ENCODE assay signal across 1 cellular context in genomic region chr3:156455839-156456238, GRCh38.
TF ChIP-seq lines count a peak whose summit lies in the region.

No MANE protein-coding gene starts in this region.

TF ChIP-seq in K562, 482 proteins besides CTCF, POLR2A, EP300 and RAD21 (continued from another document and continues in another):
- TF ChIP-seq CEBPZ (IDR thresholded peaks at IDR 0.05; ENCODE audit: borderline replicate concordance, low read depth, low read length) (no peak), DDX20 (tag; IDR thresholded peaks at IDR 0.05; ENCODE audit: low read depth) (peak; percentile 81), MYC (IDR thresholded peaks at IDR 0.05; ENCODE audit: low read depth, low read length) (no peak), MYC (CRISPR knock-in tag; IDR thresholded peaks at IDR 0.05; ENCODE audit: borderline replicate concordance, low read depth) (no peak), RAD51 (IDR thresholded peaks at IDR 0.05; ENCODE audit: borderline replicate concordance, low read depth) (peak; percentile 90), CXXC5 (CRISPR knock-in tag; IDR thresholded peaks at IDR 0.05) (peak; percentile 80), ZNF592 (IDR thresholded peaks at IDR 0.05) (peak; percentile 98), CHD4 (IDR thresholded peaks at IDR 0.05; ENCODE audit: insufficient read depth, insufficient replicate concordance, low read depth, low read length, poor library complexity, severe bottlenecking) (no peak), ATF7 (IDR thresholded peaks at IDR 0.05) (no peak), MECOM (CRISPR knock-in tag; IDR thresholded peaks at IDR 0.05) (peak; percentile 91), KAT2B (IDR thresholded peaks at IDR 0.05; ENCODE audit: low read depth, low read length) (no peak), E2F3 (CRISPR knock-in tag; IDR thresholded peaks at IDR 0.05) (no peak), CSDE1 (IDR thresholded peaks at IDR 0.05) (no peak), GTF2A2 (tag; IDR thresholded peaks at IDR 0.05) (peak; percentile 84), YY1 (IDR thresholded peaks at IDR 0.05; ENCODE audit: borderline replicate concordance in 1 of 3, control insufficient read depth in 1 of 3, extremely low read depth in 1 of 3, insufficient read depth in 3 of 3, insufficient read length in 1 of 3, insufficient replicate concordance in 2 of 3, low read depth in 1 of 3, low read length in 2 of 3) (peak in 2 of 3 experiments; percentile 27 to 49), ZNF197 (CRISPR knock-in tag; IDR thresholded peaks at IDR 0.05; ENCODE audit: low read depth) (peak; percentile 88), KLF13 (tag; IDR thresholded peaks at IDR 0.05; ENCODE audit: borderline replicate concordance, low read depth) (peak; percentile 67; the same call in 1 of the 2 replicates), ILF3 (IDR thresholded peaks at IDR 0.05; ENCODE audit: borderline replicate concordance) (no peak), PML (IDR thresholded peaks at IDR 0.05; ENCODE audit: low read length) (no peak), ZNF41 (CRISPR knock-in tag; conservative IDR thresholded peaks at IDR 0.05) (peak; percentile 70; the same call in 1 of the 2 replicates), ELK1 (CRISPR knock-in tag; IDR thresholded peaks at IDR 0.05) (no peak), PCBP1 (IDR thresholded peaks at IDR 0.05; ENCODE audit: low read depth, low read length, poor library complexity, severe bottlenecking) (no peak), ZNF766 (CRISPR knock-in tag; conservative IDR thresholded peaks at IDR 0.05) (peak; percentile 75; the same call in 1 of the 2 replicates), EGR1 (conservative IDR thresholded peaks at IDR 0.05) (no peak), CBFA2T2 (conservative IDR thresholded peaks at IDR 0.05) (peak; percentile 51), FOS (IDR thresholded peaks at IDR 0.05; ENCODE audit: extremely low read depth, insufficient read length) (peak; percentile 13), HCFC1 (IDR thresholded peaks at IDR 0.05; ENCODE audit: low read depth, low read length) (no peak), TRIM28 (IDR thresholded peaks at IDR 0.05) (no peak), ZNF583 (CRISPR knock-in tag; IDR thresholded peaks at IDR 0.05) (peak; percentile 95), LCOR (CRISPR knock-in tag; IDR thresholded peaks at IDR 0.05) (no peak), ZNF830 (CRISPR knock-in tag; IDR thresholded peaks at IDR 0.05) (no peak), NR2C2 (CRISPR knock-in tag; IDR thresholded peaks at IDR 0.05) (no peak), NR2C2 (tag; IDR thresholded peaks at IDR 0.05) (0 out of 2 replicates have a peak, but pooled peaks have one; percentile 35), ADNP (tag; IDR thresholded peaks at IDR 0.05) (no peak), SNAPC5 (CRISPR knock-in tag; IDR thresholded peaks at IDR 0.05) (no peak), USF1 (CRISPR knock-in tag; IDR thresholded peaks at IDR 0.05) (peak; percentile 89), KAT7 (CRISPR knock-in tag; IDR thresholded peaks at IDR 0.05; ENCODE audit: borderline replicate concordance) (no peak), E4F1 (CRISPR knock-in tag; IDR thresholded peaks at IDR 0.05; ENCODE audit: borderline replicate concordance) (no peak), RHOXF2B (CRISPR knock-in tag; conservative IDR thresholded peaks at IDR 0.05) (no peak), ZBTB40 (IDR thresholded peaks at IDR 0.05) (no peak), ZBTB40 (CRISPR knock-in tag; IDR thresholded peaks at IDR 0.05) (no peak), TCF7L2 (IDR thresholded peaks at IDR 0.05; ENCODE audit: low read depth, low read length) (no peak), NONO (IDR thresholded peaks at IDR 0.05; ENCODE audit: low read depth in 2 of 2, low read length in 1 of 2) (no peak), SRSF9 (IDR thresholded peaks at IDR 0.05; ENCODE audit: borderline replicate concordance, low read depth, low read length) (no peak), HDAC2 (IDR thresholded peaks at IDR 0.05) (no peak)
